Comparison of ENCODE assay signal across 13 cellular contexts in the genomic region with DNA sequence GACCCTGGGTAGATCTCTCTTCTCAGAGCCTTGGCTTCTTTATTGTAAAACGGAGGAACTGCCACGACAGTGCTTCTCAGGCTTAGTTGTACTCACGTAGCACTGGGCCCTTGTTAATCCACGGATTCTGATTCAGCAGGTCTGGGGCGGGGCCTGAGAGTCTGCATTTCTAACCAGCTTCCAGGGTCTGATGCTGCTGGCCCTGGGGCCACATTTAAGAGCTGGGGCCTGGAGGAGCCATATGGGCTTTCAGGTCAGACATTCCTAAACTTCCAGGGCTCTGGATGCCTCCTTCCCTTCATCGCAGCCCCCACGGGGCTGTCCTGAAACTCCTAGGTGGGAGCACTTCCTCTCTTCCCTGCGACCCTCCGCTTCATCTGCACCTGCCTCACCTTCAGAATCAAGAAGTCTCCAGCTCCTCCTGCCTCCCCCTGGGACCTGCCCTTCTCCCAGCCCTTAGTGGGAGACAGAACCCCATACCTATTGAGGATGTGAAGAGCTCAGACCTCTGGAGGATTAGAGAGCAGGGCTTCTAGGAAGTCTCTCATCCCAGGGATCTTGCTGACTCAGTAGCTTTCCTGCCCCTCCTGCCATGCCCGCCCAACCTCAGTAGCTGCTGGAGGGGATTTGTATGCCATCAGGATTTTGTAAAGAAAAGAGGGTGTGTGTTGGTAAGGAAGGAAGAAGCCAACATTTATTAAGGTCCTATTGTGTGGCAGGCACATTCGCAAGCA.
A peak's percentile ranks its signal among the peaks of the same experiment; 100 is the strongest.
DNase-seq lines count a peak whose midpoint lies in the region; ATAC-seq and TF ChIP-seq lines count a peak whose summit lies in the region.
"Had no signal": no experiment of that assay in that cellular context is flagged by ENCODE, and none has a peak within 500 bp of the region (broad histone marks: within the 10 kb centered on the region; RNA-seq: fewer than 3 reads in every experiment).

No MANE protein-coding gene starts in this region.

- peak overlapping the region in 2 of 10 donors; percentile 16 to 28 for H3K4me3 ChIP-seq in heart right ventricle
- no peak overlapping the region for H3K4me3 ChIP-seq in gastroesophageal sphincter

- 62 to 77% methylated on average over 11 of the region's 11 CpGs for WGBS in heart right ventricle, 2 donors
- WGBS in gastroesophageal sphincter (ENCODE audit: low coverage in 1 of 2), 2 donors = 80% methylated on average over 3 to 6 of the region's 11 CpGs

- TF ChIP-seq CTCF in heart right ventricle (IDR thresholded peaks at IDR 0.05) (no peak), gastroesophageal sphincter (IDR thresholded peaks at IDR 0.05) (no peak)

- H3K4me1 ChIP-seq in heart right ventricle (peaks cover 13 to 44% (median 38%) of the 10 kb centered on the region in 9 donors), gastroesophageal sphincter (peaks cover 0 to 33% (median 0%) of the 10 kb centered on the region in 3 donors)

- H3K36me3 ChIP-seq in heart right ventricle (no peaks in the 10 kb centered on the region), gastroesophageal sphincter (no peaks in the 10 kb centered on the region)

- no peaks in the 10 kb centered on the region for H3K27me3 ChIP-seq in heart right ventricle
- no peaks in the 10 kb centered on the region for H3K27me3 ChIP-seq in gastroesophageal sphincter

- H3K9me3 ChIP-seq in heart right ventricle (no peaks in the 10 kb centered on the region), gastroesophageal sphincter (no peaks in the 10 kb centered on the region)

- no peak for TF ChIP-seq POLR2A in gastroesophageal sphincter (IDR thresholded peaks at IDR 0.05)

- peak overlapping the region; percentile 56 to 94 (median 86) for H3K27ac ChIP-seq in heart right ventricle
- peak overlapping the region in 3 of 4 donors; percentile 57 to 69 (median 63) for H3K27ac ChIP-seq in gastroesophageal sphincter

- DNase-seq in heart right ventricle (peak in 1 of 2 donors; percentile 32), cardiac septum (ENCODE audit: low spot score) (no peak), posterior vena cava (ENCODE audit: low spot score) (peak; percentile 58), T1000 (lab: John Stamatoyannopoulos, UW) (no peak)
- DNase-seq: activated CD4-positive, CD25-positive, alpha-beta regulatory T cell; DND-41; naive thymus-derived CD8-positive, alpha-beta T cell; stimulated activated CD4-positive, alpha-beta T cell treated with anti-CD3 and anti-CD28 coated beads, Interleukin-4, amount 100 ng/mL, for 1 hour had no signal

- peak in 2 of 8 donors; percentile 10 to 23 for ATAC-seq in heart right ventricle
- ATAC-seq in gastroesophageal sphincter = no peak
- ATAC-seq in GM21717 (IDR thresholded peaks at IDR 0.05; ENCODE audit: unreplicated experiment) = no peak
- ATAC-seq in GM21786 (IDR thresholded peaks at IDR 0.05; ENCODE audit: unreplicated experiment) = no peak
- no peak for ATAC-seq in GM21529 (IDR thresholded peaks at IDR 0.05; ENCODE audit: unreplicated experiment)
- ATAC-seq: activated T-helper 17 cell treated with anti-CD3 and anti-CD28 coated beads, Interleukin-2, amount 50 U/mL, for 72 hours; naive thymus-derived CD8-positive, alpha-beta T cell had no signal

- TF ChIP-seq EP300 in gastroesophageal sphincter (IDR thresholded peaks at IDR 0.05) = no peak

- intact Hi-C loops in heart right ventricle (cut with DNase I) (loop anchor here in 1 of 10 donors (2.0 kb wide), 1 partner anchor 93 kb away; a partner anchor contains a TSS), cardiac septum (cut with DNase I) (loop anchor here (2.0 kb wide), 2 partner anchors 27 to 93 kb away; a partner anchor contains a TSS), posterior vena cava (cut with DNase I) (no loop called here)
